Comparison of ENCODE assay signal across 23 cellular contexts in the genomic region with DNA sequence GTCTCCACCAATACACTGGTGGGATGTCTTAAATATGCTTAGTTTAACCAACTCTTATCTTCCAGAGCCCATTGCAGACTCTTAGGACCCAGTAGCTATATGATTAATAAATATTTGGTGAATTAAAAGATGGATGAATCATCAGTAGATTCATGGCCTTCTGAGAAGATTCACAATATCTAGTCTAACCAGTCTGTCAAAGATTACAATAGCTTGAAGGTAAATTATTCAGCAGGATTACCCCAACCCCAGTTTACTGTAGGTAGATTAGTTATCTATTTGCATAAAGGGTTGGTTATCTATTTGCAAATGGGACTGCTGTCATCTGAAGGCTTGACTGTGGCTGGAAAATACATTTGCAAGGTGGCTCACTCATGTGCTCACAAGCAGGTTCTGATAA.
DNase-seq lines count a peak whose midpoint lies in the region; ATAC-seq and TF ChIP-seq lines count a peak whose summit lies in the region.
"Had no signal": no experiment of that assay in that cellular context is flagged by ENCODE, and none has a peak within 500 bp of the region (broad histone marks: within the 10 kb centered on the region; RNA-seq: fewer than 3 reads in every experiment).

No MANE protein-coding gene starts in this region.

- no peaks in the 10 kb centered on the region for H3K9me2 ChIP-seq in PC-3 (replicated peaks; ENCODE audit: low read length)

- H3K4me3 ChIP-seq in PC-3 (ENCODE audit: low read length) (no peak overlapping the region), endodermal cell (ENCODE audit: low read length) (peak overlapping the region; percentile 24)
- H3K4me3 ChIP-seq: A549; BLaER1 treated with 17β-estradiol and CSF1 and Interleukin-3, amounts not matched to agents 10 nM and 100 nM; GM12878; GM23248 had no signal

- ATAC-seq in PC-3 (no peak), esophagus mucosa (peak; percentile 60)
- ATAC-seq: A549, GM12878 had no signal

- peak; percentile 50 for DNase-seq in PC-3
- DNase-seq in endodermal cell, result no peak
- no peak for DNase-seq in activated CD4-positive, alpha-beta memory T cell treated with anti-CD3 and anti-CD28 coated beads, Interleukin-2, amount 10 ng/mL, durations not matched to agents 7 days and 5 days
- DNase-seq in posterior cingulate gyrus, result no peak
- no peak for DNase-seq in cerebellar cortex (ENCODE audit: low spot score)
- DNase-seq: 8988T; ACHN; AML-193; BE2C; CD4-positive, alpha-beta T cell; CD8-positive, alpha-beta memory T cell; DMS 273 treated with DMSO at 0.1 percent for 48 hours; DMS79; EL; GDM1; GM23248; H7; HCEC 1CT had no signal

- peaks cover 18% of the 10 kb centered on the region for H3K4me1 Mint-ChIP-seq in endodermal cell
- no peaks in the 10 kb centered on the region for H3K4me1 Mint-ChIP-seq in activated CD4-positive, alpha-beta memory T cell treated with anti-CD3 and anti-CD28 coated beads, Interleukin-2, amount 10 ng/mL, durations not matched to agents 7 days and 5 days
- H3K4me1 Mint-ChIP-seq: CD14-positive monocyte; CD8-positive, alpha-beta memory T cell had no signal

- H3K27ac ChIP-seq in PC-3 (ENCODE audit: low read length) (no peak overlapping the region), endodermal cell (ENCODE audit: low read depth, low read length) (no peak overlapping the region)
- H3K27ac ChIP-seq: A549; BLaER1 treated with 17β-estradiol and CSF1 and Interleukin-3, amounts not matched to agents 10 nM and 100 nM; GM23248 had no signal

- H3K79me2 ChIP-seq in PC-3 (ENCODE audit: low read length), result no peaks in the 10 kb centered on the region

- H3K4me3 Mint-ChIP-seq in endodermal cell, result no peak overlapping the region
- no peak overlapping the region for H3K4me3 Mint-ChIP-seq in activated CD4-positive, alpha-beta memory T cell treated with anti-CD3 and anti-CD28 coated beads, Interleukin-2, amount 10 ng/mL, durations not matched to agents 7 days and 5 days
- H3K4me3 Mint-ChIP-seq: CD14-positive monocyte; CD4-positive, alpha-beta T cell; CD8-positive, alpha-beta memory T cell had no signal

- POLR2A ChIA-PET in PC-3 (lab: Charles Lee; ENCODE audit: unreplicated experiment), result no interaction called here
- POLR2A ChIA-PET in activated CD4-positive, alpha-beta memory T cell treated with anti-CD3 and anti-CD28 coated beads, Interleukin-2, amount 10 ng/mL, durations not matched to agents 7 days and 5 days (lab: Charles Lee), result no interaction called here

- H3K27me3 ChIP-seq in PC-3 (ENCODE audit: low read length) (peaks cover 6% of the 10 kb centered on the region; the same call in 1 of the 2 replicates), endodermal cell (ENCODE audit: control insufficient read depth, insufficient read depth, low read length, poor library complexity, severe bottlenecking) (no peaks in the 10 kb centered on the region)
- H3K27me3 ChIP-seq: BE2C; BLaER1 treated with 17β-estradiol and CSF1 and Interleukin-3, amounts not matched to agents 10 nM and 100 nM had no signal

- peaks cover 8% of the 10 kb centered on the region for H3K9me3 Mint-ChIP-seq in endodermal cell
- H3K9me3 Mint-ChIP-seq in activated CD4-positive, alpha-beta memory T cell treated with anti-CD3 and anti-CD28 coated beads, Interleukin-2, amount 10 ng/mL, durations not matched to agents 7 days and 5 days, result no peaks in the 10 kb centered on the region

- H3K9me3 ChIP-seq in PC-3 (ENCODE audit: low read length), result no peaks in the 10 kb centered on the region
- H3K9me3 ChIP-seq in endodermal cell (ENCODE audit: control insufficient read depth, low read length), result peaks cover 19% of the 10 kb centered on the region
- H3K9me3 ChIP-seq: A549, BE2C had no signal

- no peak overlapping the region for H3K9ac ChIP-seq in PC-3 (ENCODE audit: low read length)
- no peak overlapping the region for H3K9ac ChIP-seq in endodermal cell (ENCODE audit: extremely low read depth, low read length, poor library complexity, severe bottlenecking)
- H3K9ac ChIP-seq: BLaER1 treated with 17β-estradiol and CSF1 and Interleukin-3, amounts not matched to agents 10 nM and 100 nM; GM23248 had no signal

- peaks cover 3% of the 10 kb centered on the region for H3K27me3 Mint-ChIP-seq in endodermal cell (ENCODE audit: insufficient read depth)
- H3K27me3 Mint-ChIP-seq in activated CD4-positive, alpha-beta memory T cell treated with anti-CD3 and anti-CD28 coated beads, Interleukin-2, amount 10 ng/mL, durations not matched to agents 7 days and 5 days, result no peaks in the 10 kb centered on the region
- H3K27me3 Mint-ChIP-seq: CD4-positive, alpha-beta T cell; CD8-positive, alpha-beta memory T cell had no signal

- H3K27ac Mint-ChIP-seq in endodermal cell, result no peak overlapping the region
- no peak overlapping the region for H3K27ac Mint-ChIP-seq in activated CD4-positive, alpha-beta memory T cell treated with anti-CD3 and anti-CD28 coated beads, Interleukin-2, amount 10 ng/mL, durations not matched to agents 7 days and 5 days
- H3K27ac Mint-ChIP-seq: CD14-positive monocyte; CD4-positive, alpha-beta T cell; CD8-positive, alpha-beta memory T cell had no signal

- intact Hi-C loops in PC-3 (cut with micrococcal nuclease), result no loop called here
- intact Hi-C loops in posterior cingulate gyrus (cut with DNase I), result no loop called here

- no TSS peak for BruUV-seq in PC-3 (replicated peaks; lab: Mats Ljungman, UMichigan)

- no peaks in the 10 kb centered on the region for H3K36me3 Mint-ChIP-seq in endodermal cell (ENCODE audit: low read depth)
- H3K36me3 Mint-ChIP-seq in activated CD4-positive, alpha-beta memory T cell treated with anti-CD3 and anti-CD28 coated beads, Interleukin-2, amount 10 ng/mL, durations not matched to agents 7 days and 5 days (ENCODE audit: low read depth), result no peaks in the 10 kb centered on the region
- H3K36me3 Mint-ChIP-seq: CD14-positive monocyte; CD8-positive, alpha-beta memory T cell had no signal

- no peaks in the 10 kb centered on the region for H3F3A ChIP-seq in PC-3 (ENCODE audit: low read length, unreplicated experiment)

- H3K4me1 ChIP-seq in PC-3 (ENCODE audit: insufficient read depth, low read length) (no peaks in the 10 kb centered on the region), endodermal cell (ENCODE audit: control insufficient read depth, insufficient read depth, low read length) (peaks cover 7% of the 10 kb centered on the region)
- H3K4me1 ChIP-seq: A549; BE2C; BLaER1 treated with 17β-estradiol and CSF1 and Interleukin-3, amounts not matched to agents 10 nM and 100 nM had no signal

- CTCF ChIA-PET in PC-3 (lab: Charles Lee), result no interaction called here
- CTCF ChIA-PET in activated CD4-positive, alpha-beta memory T cell treated with anti-CD3 and anti-CD28 coated beads, Interleukin-2, amount 10 ng/mL, durations not matched to agents 7 days and 5 days (lab: Charles Lee), result no interaction called here

- H3K36me3 ChIP-seq in PC-3 (ENCODE audit: low read depth, low read length) (no peaks in the 10 kb centered on the region), endodermal cell (ENCODE audit: control insufficient read depth, insufficient read depth, low read length) (no peaks in the 10 kb centered on the region)
- H3K36me3 ChIP-seq: BE2C; BLaER1 treated with 17β-estradiol and CSF1 and Interleukin-3, amounts not matched to agents 10 nM and 100 nM had no signal

- TF ChIP-seq CTCF in PC-3 (conservative IDR thresholded peaks at IDR 0.05; ENCODE audit: low read depth, low read length) (no peak), endodermal cell (conservative IDR thresholded peaks at IDR 0.05) (no peak)

- no peaks in the 10 kb centered on the region for H4K20me1 ChIP-seq in PC-3 (ENCODE audit: low read length)
- H4K20me1 ChIP-seq: BLaER1 treated with 17β-estradiol and CSF1 and Interleukin-3, amounts not matched to agents 10 nM and 100 nM had no signal

- no peak overlapping the region for H3K4me2 ChIP-seq in PC-3 (ENCODE audit: low read length)
- H3K4me2 ChIP-seq: A549; BLaER1 treated with 17β-estradiol and CSF1 and Interleukin-3, amounts not matched to agents 10 nM and 100 nM had no signal

- no peak overlapping the region for H2AFZ ChIP-seq in PC-3 (ENCODE audit: low read length)
- H2AFZ ChIP-seq: GM23248 had no signal
